In genomic region chr15:25177955-25178801, GRCh38 we compare ENCODE assay signal across 15 cellular contexts.
A peak's percentile ranks its signal among the peaks of the same experiment; 100 is the strongest.
DNase-seq lines count a peak whose midpoint lies in the region; ATAC-seq and TF ChIP-seq lines count a peak whose summit lies in the region.
"Had no signal": no experiment of that assay in that cellular context is flagged by ENCODE, and none has a peak within 500 bp of the region (broad histone marks: within the 10 kb centered on the region; RNA-seq: fewer than 3 reads in every experiment).

No MANE protein-coding gene starts in this region.

- no peak overlapping the region for H3K4me3 ChIP-seq in BE2C (ENCODE audit: low read depth, low read length)

- no peaks in the 10 kb centered on the region for H3K4me1 ChIP-seq in BE2C

- H3K4me1 Mint-ChIP-seq in T-helper 17 cell (no peaks in the 10 kb centered on the region), osteocyte (ENCODE audit: unreplicated experiment) (no peaks in the 10 kb centered on the region)
- H3K4me1 Mint-ChIP-seq: activated CD4-positive, alpha-beta T cell treated with anti-CD3 and anti-CD28 coated beads, Interleukin-2, amount 10 ng/mL, durations not matched to agents 7 days and 5 days; activated naive CD4-positive, alpha-beta T cell treated with anti-CD3 and anti-CD28 coated beads, Interleukin-2, amount 10 ng/mL, durations not matched to agents 7 days and 5 days had no signal

- H3K27me3 Mint-ChIP-seq in T-helper 17 cell (no peaks in the 10 kb centered on the region), osteocyte (ENCODE audit: unreplicated experiment) (no peaks in the 10 kb centered on the region)
- H3K27me3 Mint-ChIP-seq: activated CD4-positive, alpha-beta T cell treated with anti-CD3 and anti-CD28 coated beads, Interleukin-2, amount 10 ng/mL, durations not matched to agents 7 days and 5 days; activated naive CD4-positive, alpha-beta T cell treated with anti-CD3 and anti-CD28 coated beads, Interleukin-2, amount 10 ng/mL, durations not matched to agents 7 days and 5 days had no signal

- intact Hi-C loops in Right ventricle myocardium superior (cut with DNase I), result loop anchor here (10.0 kb wide), 1 partner anchor 57 kb away; no protein-coding TSS in a partner anchor

- H3K9me3 ChIP-seq in BE2C (peaks cover 4% of the 10 kb centered on the region; the same call in 1 of the 2 replicates), T-helper 17 cell (ENCODE audit: control insufficient read depth, low read length, poor library complexity, severe bottlenecking) (no peaks in the 10 kb centered on the region)

- TF ChIP-seq CTCF in BE2C (IDR thresholded peaks at IDR 0.05; ENCODE audit: low read depth, low read length) (no peak), osteocyte (IDR thresholded peaks at IDR 0.05) (no peak)

- H3K9me3 Mint-ChIP-seq in osteocyte (ENCODE audit: unreplicated experiment), result peaks cover 15% of the 10 kb centered on the region

- no peaks in the 10 kb centered on the region for H3K36me3 ChIP-seq in BE2C

- no peak overlapping the region for H3K4me3 Mint-ChIP-seq in T-helper 17 cell
- no peak overlapping the region for H3K4me3 Mint-ChIP-seq in osteocyte (ENCODE audit: unreplicated experiment)
- H3K4me3 Mint-ChIP-seq: activated CD4-positive, alpha-beta T cell treated with anti-CD3 and anti-CD28 coated beads, Interleukin-2, amount 10 ng/mL, durations not matched to agents 7 days and 5 days; activated naive CD4-positive, alpha-beta T cell treated with anti-CD3 and anti-CD28 coated beads, Interleukin-2, amount 10 ng/mL, durations not matched to agents 7 days and 5 days had no signal

- DNase-seq in BE2C (peak; percentile 3), T-helper 17 cell (peak in 2 of 3 donors; percentile 1 to 5), Right ventricle myocardium superior (peak; percentile 26), osteocyte (ENCODE audit: extremely low spot score, unreplicated experiment) (peak; percentile 82), T1000 (lab: John Stamatoyannopoulos, UW) (no peak), Ammon's horn (ENCODE audit: low spot score) (no peak)
- DNase-seq: activated CD4-positive, alpha-beta T cell treated with anti-CD3 and anti-CD28 coated beads, Interleukin-2, amount 10 ng/mL, durations not matched to agents 7 days and 5 days; central memory CD4-positive, alpha-beta T cell; KG1; mesenchymal stem cell; NCI-H1436; NCI-H510A had no signal

- no peak for ATAC-seq in T-helper 17 cell
- no peak for ATAC-seq in Right ventricle myocardium superior (ENCODE audit: poor library complexity)
- ATAC-seq in GM18517 (IDR thresholded peaks at IDR 0.05; ENCODE audit: unreplicated experiment), result no peak
- ATAC-seq in HG03175 (IDR thresholded peaks at IDR 0.05; ENCODE audit: unreplicated experiment), result no peak

- H3K27me3 ChIP-seq in BE2C, result no peaks in the 10 kb centered on the region

- no peak overlapping the region for H3K27ac Mint-ChIP-seq in T-helper 17 cell
- no peak overlapping the region for H3K27ac Mint-ChIP-seq in osteocyte (ENCODE audit: unreplicated experiment)
- H3K27ac Mint-ChIP-seq: activated CD4-positive, alpha-beta T cell treated with anti-CD3 and anti-CD28 coated beads, Interleukin-2, amount 10 ng/mL, durations not matched to agents 7 days and 5 days; activated naive CD4-positive, alpha-beta T cell treated with anti-CD3 and anti-CD28 coated beads, Interleukin-2, amount 10 ng/mL, durations not matched to agents 7 days and 5 days had no signal

- no peaks in the 10 kb centered on the region for H3K36me3 Mint-ChIP-seq in T-helper 17 cell (ENCODE audit: low read depth)
- no peaks in the 10 kb centered on the region for H3K36me3 Mint-ChIP-seq in osteocyte (ENCODE audit: unreplicated experiment)
- H3K36me3 Mint-ChIP-seq: activated naive CD4-positive, alpha-beta T cell treated with anti-CD3 and anti-CD28 coated beads, Interleukin-2, amount 10 ng/mL, durations not matched to agents 7 days and 5 days had no signal

Comparison
In these comparisons a context has a peak if more than half of its experiments do, and no peak if none do; other contexts are left out.
1. DNase-seq: peak in BE2C (single experiment), T-helper 17 cell (2 of 3), Right ventricle myocardium superior (single experiment) and osteocyte (single experiment); none in T1000 (single experiment) and Ammon's horn (single experiment).